In the genomic region with DNA sequence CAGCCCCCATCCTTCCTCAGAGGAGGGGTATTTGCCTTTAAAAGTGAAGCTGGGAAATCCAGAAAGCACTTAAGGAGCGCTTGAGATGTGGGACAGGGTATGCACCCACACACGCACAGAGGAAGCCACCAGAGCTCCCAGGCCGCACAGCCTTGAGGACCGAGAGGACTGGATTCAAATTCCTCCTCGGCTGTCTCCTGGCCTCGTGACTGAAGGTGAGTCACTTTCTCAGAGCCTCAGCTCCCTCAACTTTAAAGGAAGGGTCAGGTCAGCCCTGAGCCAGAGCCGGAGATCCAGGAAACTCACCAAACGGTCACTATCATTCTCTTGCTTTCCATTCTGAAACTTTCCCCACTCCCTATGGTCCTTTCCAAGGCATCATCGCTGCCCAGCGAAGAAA, we compare ENCODE assay signal across 13 cellular contexts. TPM values are rescaled to one million over a fixed set of nuclear protein-coding genes. Genes with fewer than 3 reads are reported as not detected.
A peak's percentile ranks its signal among the peaks of the same experiment; 100 is the strongest.
DNase-seq lines count a peak whose midpoint lies in the region; ATAC-seq and TF ChIP-seq lines count a peak whose summit lies in the region.
"Had no signal": no experiment of that assay in that cellular context is flagged by ENCODE, and none has a peak within 500 bp of the region (broad histone marks: within the 10 kb centered on the region; RNA-seq: fewer than 3 reads in every experiment).

No MANE protein-coding gene starts in this region.

- CTCF ChIA-PET in CD4-positive, alpha-beta memory T cell (lab: Charles Lee; ENCODE audit: partially characterized antibody): interaction anchor here (1.3 to 16.7 kb wide), 6 partner anchors 7 to 37 kb away, joined by 4 to 270 read pairs (median 30); partner anchors contain the start of gene BCL11B
- CTCF ChIA-PET in naive thymus-derived CD4-positive, alpha-beta T cell (lab: Charles Lee): interaction anchor here (1.1 to 1.9 kb wide), 7 partner anchors 8 to 34 kb away, joined by 3 to 7 read pairs (median 4); no protein-coding TSS in a partner anchor
- CTCF ChIA-PET in GM10248 (lab: Yijun Ruan, JAX): interaction anchor here (1.1 kb wide), 1 partner anchor 10 kb away, joined by 3 read pairs; no protein-coding TSS in a partner anchor

- H3K9me3 ChIP-seq in CD4-positive, alpha-beta memory T cell (ENCODE audit: control insufficient read depth in 1 of 2, low read length in 2 of 2): no peaks in the 10 kb centered on the region
- H3K9me3 ChIP-seq in HUES6 (ENCODE audit: control insufficient read depth, insufficient read depth, low read depth, low read length): no peaks in the 10 kb centered on the region
- no peaks in the 10 kb centered on the region for H3K9me3 ChIP-seq in naive thymus-derived CD4-positive, alpha-beta T cell (ENCODE audit: control insufficient read depth in 2 of 3, low read length in 3 of 3)
- H3K9me3 ChIP-seq: SJSA1 had no signal

- peak overlapping the region; percentile 98 to 99 (median 99) for H3K27ac Mint-ChIP-seq in CD4-positive, alpha-beta memory T cell
- peak overlapping the region; percentile 85 for H3K27ac Mint-ChIP-seq in activated naive CD8-positive, alpha-beta T cell treated with anti-CD3 and anti-CD28 coated beads, Interleukin-2, amount 50 U/mL, for 24 hours
- peak overlapping the region; percentile 90 to 100 (median 99) for H3K27ac Mint-ChIP-seq in naive thymus-derived CD4-positive, alpha-beta T cell

- peak; percentile 8 for ATAC-seq in activated naive CD8-positive, alpha-beta T cell treated with anti-CD3 and anti-CD28 coated beads, Interleukin-2, amount 50 U/mL, for 24 hours
- ATAC-seq in naive thymus-derived CD4-positive, alpha-beta T cell: no peak
- ATAC-seq in HG03159 (IDR thresholded peaks at IDR 0.05; ENCODE audit: unreplicated experiment) (no peak), HG02623 (IDR thresholded peaks at IDR 0.05; ENCODE audit: unreplicated experiment) (no peak)

- H3K27me3 Mint-ChIP-seq in CD4-positive, alpha-beta memory T cell: no peaks in the 10 kb centered on the region
- H3K27me3 Mint-ChIP-seq in activated naive CD8-positive, alpha-beta T cell treated with anti-CD3 and anti-CD28 coated beads, Interleukin-2, amount 50 U/mL, for 24 hours: no peaks in the 10 kb centered on the region
- H3K27me3 Mint-ChIP-seq in naive thymus-derived CD4-positive, alpha-beta T cell: no peaks in the 10 kb centered on the region

- intact Hi-C loops in CD4-positive, alpha-beta memory T cell (cut with micrococcal nuclease): no loop called here
- intact Hi-C loops in naive thymus-derived CD4-positive, alpha-beta T cell (cut with micrococcal nuclease): loop anchor here in 1 of 2 donors (10.0 kb wide), 1 partner anchor 830 kb away; the partner anchor contains the start of gene EVL

- H3K4me3 Mint-ChIP-seq in CD4-positive, alpha-beta memory T cell: peak overlapping the region; percentile 81 to 99 (median 89)
- H3K4me3 Mint-ChIP-seq in activated naive CD8-positive, alpha-beta T cell treated with anti-CD3 and anti-CD28 coated beads, Interleukin-2, amount 50 U/mL, for 24 hours: peak overlapping the region; percentile 72
- H3K4me3 Mint-ChIP-seq in naive thymus-derived CD4-positive, alpha-beta T cell: peak overlapping the region; percentile 83 to 95 (median 90)

- POLR2A ChIA-PET in CD4-positive, alpha-beta memory T cell (lab: Charles Lee; ENCODE audit: partially characterized antibody): interaction anchor here (0.6 to 87.2 kb wide), 7 partner anchors 10 to 1632 kb away, joined by 3 to 6015 read pairs (median 4); partner anchors contain the start of gene BCL11B
- POLR2A ChIA-PET in naive thymus-derived CD4-positive, alpha-beta T cell (lab: Charles Lee): interaction anchor here (0.6 to 69.0 kb wide), 6 partner anchors 2 to 1048 kb away, joined by 3 to 2458 read pairs (median 689); partner anchors contain the start of gene BCL11B
- POLR2A ChIA-PET in GM10248 (lab: Yijun Ruan, JAX): no interaction called here

- H3K4me1 Mint-ChIP-seq in CD4-positive, alpha-beta memory T cell: peaks cover 78 to 98% (median 90%) of the 10 kb centered on the region in 4 donors
- H3K4me1 Mint-ChIP-seq in activated naive CD8-positive, alpha-beta T cell treated with anti-CD3 and anti-CD28 coated beads, Interleukin-2, amount 50 U/mL, for 24 hours: peaks cover 96% of the 10 kb centered on the region
- peaks cover 66 to 96% (median 92%) of the 10 kb centered on the region in 7 donors for H3K4me1 Mint-ChIP-seq in naive thymus-derived CD4-positive, alpha-beta T cell

- H3K36me3 Mint-ChIP-seq in CD4-positive, alpha-beta memory T cell: peaks cover 24 to 75% of the 10 kb centered on the region in 2 donors
- H3K36me3 Mint-ChIP-seq in activated naive CD8-positive, alpha-beta T cell treated with anti-CD3 and anti-CD28 coated beads, Interleukin-2, amount 50 U/mL, for 24 hours (ENCODE audit: low read depth): peaks cover 11% of the 10 kb centered on the region
- H3K36me3 Mint-ChIP-seq in naive thymus-derived CD4-positive, alpha-beta T cell: peaks cover 7 to 38% (median 28%) of the 10 kb centered on the region in 5 donors

- H3K27ac ChIP-seq in CD4-positive, alpha-beta memory T cell (ENCODE audit: low read depth, low read length): peak overlapping the region; percentile 98
- H3K27ac ChIP-seq in HUES6 (ENCODE audit: low read depth, low read length): peak overlapping the region; percentile 78; the same call in 1 of the 2 replicates
- peak overlapping the region; percentile 98 for H3K27ac ChIP-seq in naive thymus-derived CD4-positive, alpha-beta T cell (ENCODE audit: low read depth, low read length)
- H3K27ac ChIP-seq: SJSA1 had no signal

- peaks cover 100% of the 10 kb centered on the region for H3K4me1 ChIP-seq in CD4-positive, alpha-beta memory T cell (ENCODE audit: insufficient read depth, low read length)
- peaks cover 69% of the 10 kb centered on the region for H3K4me1 ChIP-seq in HUES6 (ENCODE audit: control insufficient read depth, insufficient read depth, low read length)
- peaks cover 93 to 96% of the 10 kb centered on the region in 2 donors for H3K4me1 ChIP-seq in naive thymus-derived CD4-positive, alpha-beta T cell (ENCODE audit: control insufficient read depth in 2 of 2, insufficient read depth in 2 of 2, low read length in 2 of 2)

- no peaks in the 10 kb centered on the region for H3K27me3 ChIP-seq in CD4-positive, alpha-beta memory T cell (ENCODE audit: insufficient read depth, low read length)
- H3K27me3 ChIP-seq in HUES6 (ENCODE audit: control insufficient read depth, insufficient read depth, low read length): no peaks in the 10 kb centered on the region
- H3K27me3 ChIP-seq in naive thymus-derived CD4-positive, alpha-beta T cell (ENCODE audit: control insufficient read depth in 2 of 2, insufficient read depth in 2 of 2, low read length in 2 of 2): no peaks in the 10 kb centered on the region
- H3K27me3 ChIP-seq: SJSA1 had no signal

- peak overlapping the region; percentile 76 for H3K9ac ChIP-seq in HUES6 (ENCODE audit: low read length)

- H3K4me3 ChIP-seq in CD4-positive, alpha-beta memory T cell (ENCODE audit: low read length in 2 of 2): peak overlapping the region; percentile 30 to 40
- peak overlapping the region; percentile 70 for H3K4me3 ChIP-seq in HUES6 (ENCODE audit: low read depth, low read length)
- peak overlapping the region; percentile 48 for H3K4me3 ChIP-seq in naive thymus-derived CD4-positive, alpha-beta T cell (ENCODE audit: low read length)
- H3K4me3 ChIP-seq: SJSA1 had no signal

- peak in 1 of 5 donors; percentile 70 for DNase-seq in CD4-positive, alpha-beta memory T cell
- no peak for DNase-seq in activated naive CD8-positive, alpha-beta T cell treated with anti-CD3 and anti-CD28 coated beads, Interleukin-2, amount 50 U/mL, for 24 hours
- DNase-seq in naive thymus-derived CD4-positive, alpha-beta T cell: peak in 1 of 9 donors; percentile 43
- no peak for DNase-seq in NOMO-1 treated with dmso at 0.1 percent for 144 hours (lab: John Stamatoyannopoulos, UW; ENCODE audit: unreplicated experiment)
- DNase-seq in GM10248 (ENCODE audit: extremely low spot score): no peak
- DNase-seq: EL; NCI-H2171; NK-92 treated with Interleukin-12 subunit alpha and Interleukin-12 subunit beta, amount 100 ng/mL, for 24 hours had no signal

- H3K36me3 ChIP-seq in CD4-positive, alpha-beta memory T cell (ENCODE audit: insufficient read depth, low read length): peaks cover 16% of the 10 kb centered on the region
- no peaks in the 10 kb centered on the region for H3K36me3 ChIP-seq in HUES6 (ENCODE audit: control insufficient read depth, insufficient read depth, low read length)
- H3K36me3 ChIP-seq in naive thymus-derived CD4-positive, alpha-beta T cell (ENCODE audit: control insufficient read depth in 2 of 3, insufficient read depth in 3 of 3, low read length in 3 of 3): peaks cover 0 to 32% (median 11%) of the 10 kb centered on the region in 3 experiments
- H3K36me3 ChIP-seq: SJSA1 had no signal

- H3K9me3 Mint-ChIP-seq in CD4-positive, alpha-beta memory T cell: peaks cover 0 to 12% (median 0%) of the 10 kb centered on the region in 8 donors
- no peaks in the 10 kb centered on the region for H3K9me3 Mint-ChIP-seq in activated naive CD8-positive, alpha-beta T cell treated with anti-CD3 and anti-CD28 coated beads, Interleukin-2, amount 50 U/mL, for 24 hours
- peaks cover 0 to 25% (median 0%) of the 10 kb centered on the region in 11 donors for H3K9me3 Mint-ChIP-seq in naive thymus-derived CD4-positive, alpha-beta T cell

- no peak for TF ChIP-seq CTCF in GM10248 (IDR thresholded peaks at IDR 0.05; ENCODE audit: control extremely low read depth, extremely low read depth, low read depth, missing control alignments)

RNA-seq across cellular contexts. Expression of gene BCL11B, which starts 37.6 kb away (rescaled TPM):
- 100 to 1,000 TPM; 163 to 165 TPM for total RNA-seq in CD4-positive, alpha-beta memory T cell
- 10 to 100 TPM in 1 of 2 donors, 1 to 10 TPM in 1; 2.6 to 11.6 TPM for polyA plus RNA-seq in CD4-positive, alpha-beta memory T cell
- total RNA-seq in naive thymus-derived CD4-positive, alpha-beta T cell: 100 to 1,000 TPM in 4 of 5 experiments, 10 to 100 TPM in 1; 96.3 to 269 (median 223) TPM
- polyA plus RNA-seq in naive thymus-derived CD4-positive, alpha-beta T cell: 10 to 100 TPM; 10.9 to 11.6 TPM
- polyA plus RNA-seq: BJ had no signal
